Comparison of ENCODE assay signal across 15 cellular contexts in the genomic region with DNA sequence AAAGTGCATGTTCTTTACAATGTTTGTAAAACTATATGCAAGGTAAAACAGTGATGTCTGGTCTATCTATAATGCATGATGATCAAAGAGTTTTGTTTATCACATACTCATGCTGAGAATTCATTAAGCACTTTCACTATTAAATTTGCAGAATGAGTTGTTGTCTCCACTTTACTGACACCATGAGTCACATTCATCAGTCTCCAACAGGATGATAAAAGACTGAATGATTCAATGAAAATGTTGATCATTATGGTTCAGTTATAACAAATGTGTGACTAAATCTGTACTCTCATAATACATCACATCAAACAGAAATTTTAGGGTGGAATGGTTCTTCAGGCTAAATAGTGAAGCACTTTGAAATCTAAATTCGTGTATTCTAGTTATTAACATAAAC.
"Had no signal": no experiment of that assay in that cellular context is flagged by ENCODE, and none has a peak within 500 bp of the region (broad histone marks: within the 10 kb centered on the region; RNA-seq: fewer than 3 reads in every experiment).

No MANE protein-coding gene starts in this region.

- H3K4me1 ChIP-seq: parathyroid adenoma, stomach had no signal

- H3K4me3 ChIP-seq: coronary artery, lung, stomach had no signal

- H3K9ac ChIP-seq: parathyroid adenoma had no signal

- H3K79me2 ChIP-seq: parathyroid adenoma had no signal

- H3K9me3 ChIP-seq: stomach had no signal

- H3K27ac ChIP-seq: brain microvascular endothelial cell, coronary artery, parathyroid adenoma, stomach had no signal

- H3K27me3 ChIP-seq: brain microvascular endothelial cell, stomach had no signal

- DNase-seq: activated CD4-positive, alpha-beta T cell treated with anti-CD3 and anti-CD28 coated beads, Interleukin-2, amount 10 ng/mL, durations not matched to agents 7 days and 5 days; activated CD4-positive, CD25-positive, alpha-beta regulatory T cell; activated CD8-positive, alpha-beta T cell treated with anti-CD3 and anti-CD28 coated beads, Interleukin-2, amount 10 ng/mL, durations not matched to agents 7 days and 5 days; activated effector memory CD4-positive, alpha-beta T cell treated with Interleukin-2 at 50 U/mL for 16 hours; activated naive CD4-positive, alpha-beta T cell treated with anti-CD3 and anti-CD28 coated beads, Interleukin-2, amount 10 ng/mL, durations not matched to agents 7 days and 5 days; activated naive CD8-positive, alpha-beta T cell treated with anti-CD3 and anti-CD28 coated beads, Interleukin-2, amount 50 U/mL, for 24 hours; activated T-cell treated with anti-CD3 and anti-CD28 coated beads, Interleukin-2, amount 50 U/mL, for 48 hours; anterior cingulate cortex; brain microvascular endothelial cell; stimulated activated CD4-positive, alpha-beta T cell treated with anti-CD3 and anti-CD28 coated beads, Interleukin-4, amount 100 ng/mL, for 24 hours; stomach; trophoblast cell had no signal

- H3K36me3 ChIP-seq: brain microvascular endothelial cell, stomach had no signal

- H2AFZ ChIP-seq: parathyroid adenoma had no signal
